Comparison of ENCODE assay signal across 14 cellular contexts in the genomic region with DNA sequence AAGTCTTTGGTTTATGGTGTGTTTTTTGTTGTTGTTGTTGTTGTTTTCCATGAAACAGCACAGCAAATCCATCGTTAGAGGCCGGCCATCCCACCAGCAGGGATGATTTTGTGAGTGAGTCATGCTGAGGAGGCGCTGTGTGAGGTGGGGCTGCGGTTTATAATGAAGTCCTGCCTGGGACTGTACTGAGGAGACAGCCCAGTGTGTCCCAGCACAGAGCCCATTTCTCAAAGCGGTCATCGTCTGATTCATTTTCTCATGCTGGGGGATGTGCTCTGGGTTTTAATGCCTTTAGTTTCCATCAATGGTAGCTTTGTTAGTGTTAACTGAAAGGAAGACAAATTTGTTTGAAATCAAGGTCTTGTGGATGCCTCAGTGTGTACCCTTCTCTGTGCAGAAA.
DNase-seq lines count a peak whose midpoint lies in the region; ATAC-seq and TF ChIP-seq lines count a peak whose summit lies in the region.
"Had no signal": no experiment of that assay in that cellular context is flagged by ENCODE, and none has a peak within 500 bp of the region (broad histone marks: within the 10 kb centered on the region; RNA-seq: fewer than 3 reads in every experiment).

No MANE protein-coding gene starts in this region.

- intact Hi-C loops in sigmoid colon (cut with DNase I), result no loop called here
- intact Hi-C loops in left ventricle myocardium superior (cut with micrococcal nuclease), result no loop called here

- H2BK120ac ChIP-seq in trophoblast cell (ENCODE audit: insufficient read depth, low read length, poor library complexity), result peak overlapping the region; percentile 81

- H2AFZ ChIP-seq in trophoblast cell (ENCODE audit: insufficient read depth, low read length, poor library complexity), result peak overlapping the region; percentile 10

- H3K9me3 ChIP-seq in trophoblast cell (ENCODE audit: insufficient read depth, low read depth, low read length) (no peaks in the 10 kb centered on the region), sigmoid colon (no peaks in the 10 kb centered on the region)
- H3K9me3 ChIP-seq: prostate gland had no signal

- H3K4me2 ChIP-seq in trophoblast cell (ENCODE audit: low read length), result no peak overlapping the region

- H3K36me3 ChIP-seq in trophoblast cell (ENCODE audit: control insufficient read depth in 1 of 2, insufficient read depth in 2 of 2, low read length in 2 of 2) (no peaks in the 10 kb centered on the region), sigmoid colon (no peaks in the 10 kb centered on the region)
- H3K36me3 ChIP-seq: prostate gland had no signal

- H3K18ac ChIP-seq in trophoblast cell (ENCODE audit: low read length), result no peak overlapping the region

- no peak overlapping the region for H4K12ac ChIP-seq in trophoblast cell (ENCODE audit: low read depth, low read length)

- peaks cover 11% of the 10 kb centered on the region for H3K79me1 ChIP-seq in trophoblast cell (ENCODE audit: low read length)

- H3K4me3 ChIP-seq in epithelial cell of esophagus (ENCODE audit: low read length), result no peak overlapping the region
- H3K4me3 ChIP-seq in trophoblast cell (ENCODE audit: low read depth, low read length), result no peak overlapping the region
- no peak overlapping the region for H3K4me3 ChIP-seq in sigmoid colon
- H3K4me3 ChIP-seq: prostate gland had no signal

- peak overlapping the region; percentile 49 for H2BK5ac ChIP-seq in trophoblast cell (ENCODE audit: low read depth, low read length, poor library complexity)

- TF ChIP-seq EP300 in sigmoid colon (IDR thresholded peaks at IDR 0.05), result no peak

- H2AK5ac ChIP-seq in trophoblast cell (ENCODE audit: low read length), result no peak overlapping the region

- peak; percentile 64 for DNase-seq in EH (ENCODE audit: low read depth)
- peak; percentile 95 for DNase-seq in RPMI7951 (ENCODE audit: low read depth)
- peak; percentile 81 for DNase-seq in epithelial cell of esophagus (ENCODE audit: low read depth)
- peak; percentile 22 to 53 for DNase-seq in trophoblast cell
- DNase-seq in CD1c-positive myeloid dendritic cell (ENCODE audit: extremely low spot score), result no peak
- DNase-seq in sigmoid colon, result no peak
- DNase-seq in left ventricle myocardium superior, result no peak
- DNase-seq: activated T-cell treated with anti-CD3 and anti-CD28 coated beads for 4 hours; Kasumi-1; stimulated activated CD4-positive, alpha-beta T cell treated with anti-CD3 and anti-CD28 coated beads, Interleukin-4, amount 100 ng/mL, for 1 hour had no signal

- H3K9ac ChIP-seq in trophoblast cell (ENCODE audit: low read length), result no peak overlapping the region

- no peak for TF ChIP-seq POLR2A in sigmoid colon (IDR thresholded peaks at IDR 0.05)

- peak overlapping the region; percentile 77 for H4K91ac ChIP-seq in trophoblast cell (ENCODE audit: low read depth, low read length)

- no peak overlapping the region for H3K14ac ChIP-seq in trophoblast cell (ENCODE audit: low read length)

- H3K27ac ChIP-seq in trophoblast cell (ENCODE audit: low read depth, low read length), result no peak overlapping the region
- no peak overlapping the region for H3K27ac ChIP-seq in sigmoid colon
- H3K27ac ChIP-seq: prostate gland had no signal

- no peaks in the 10 kb centered on the region for H3K79me2 ChIP-seq in trophoblast cell (ENCODE audit: control insufficient read depth, insufficient read depth, low read length, poor library complexity)

- H3K4ac ChIP-seq in trophoblast cell (ENCODE audit: low read depth, low read length), result no peak overlapping the region

- WGBS in trophoblast cell (ENCODE audit: extremely low coverage, insufficient coverage, insufficient read length), result no CpG with 5 or more reads among the region's 6 CpGs
- WGBS in sigmoid colon, 2 donors, result 77 to 83% methylated on average over 6 of the region's 6 CpGs

- peak overlapping the region; percentile 95 for H2BK12ac ChIP-seq in trophoblast cell (ENCODE audit: low read length)

- ATAC-seq in GM18517 (IDR thresholded peaks at IDR 0.05; ENCODE audit: unreplicated experiment), result no peak
- ATAC-seq in left ventricle myocardium superior, result no peak
- ATAC-seq: activated CD4-positive, CD25-positive, alpha-beta regulatory T cell treated with anti-CD3 and anti-CD28 coated beads, Interleukin-2, amount 50 U/mL, for 24 hours; stimulated activated memory B cell treated with anti-CD40 and anti-IgM and Interleukin-4, amounts not matched to agents 10 μg/mL and 1 μg/mL and 100 μg/mL, for 72 hours had no signal

- H3K27me3 ChIP-seq in trophoblast cell (ENCODE audit: insufficient read depth, low read length) (no peaks in the 10 kb centered on the region), sigmoid colon (no peaks in the 10 kb centered on the region)

- H3K23ac ChIP-seq in trophoblast cell (ENCODE audit: low read length), result no peak overlapping the region

- H4K8ac ChIP-seq in trophoblast cell (ENCODE audit: low read depth, low read length), result no peak overlapping the region

- peaks cover 14 to 17% of the 10 kb centered on the region in 2 experiments for H3K4me1 ChIP-seq in trophoblast cell (ENCODE audit: control insufficient read depth in 1 of 2, insufficient read depth in 2 of 2, low read length in 2 of 2)
- H3K4me1 ChIP-seq in sigmoid colon, result peaks cover 0 to 11% (median 10%) of the 10 kb centered on the region in 4 donors

- TF ChIP-seq CTCF in epithelial cell of esophagus (IDR thresholded peaks at IDR 0.05; ENCODE audit: insufficient read depth, low read depth, low read length, missing control alignments), result no peak
- no peak for TF ChIP-seq CTCF in sigmoid colon (IDR thresholded peaks at IDR 0.05)

Comparison
In these comparisons a context has a peak if more than half of its experiments do, and no peak if none do; other contexts are left out.
1. DNase-seq: peak in EH (single experiment), RPMI7951 (single experiment), epithelial cell of esophagus (single experiment) and trophoblast cell (2 of 2); none in CD1c-positive myeloid dendritic cell (single experiment), sigmoid colon (single experiment) and left ventricle myocardium superior (single experiment).